ENCODE assay signal across 27 cellular contexts in the genomic region with DNA sequence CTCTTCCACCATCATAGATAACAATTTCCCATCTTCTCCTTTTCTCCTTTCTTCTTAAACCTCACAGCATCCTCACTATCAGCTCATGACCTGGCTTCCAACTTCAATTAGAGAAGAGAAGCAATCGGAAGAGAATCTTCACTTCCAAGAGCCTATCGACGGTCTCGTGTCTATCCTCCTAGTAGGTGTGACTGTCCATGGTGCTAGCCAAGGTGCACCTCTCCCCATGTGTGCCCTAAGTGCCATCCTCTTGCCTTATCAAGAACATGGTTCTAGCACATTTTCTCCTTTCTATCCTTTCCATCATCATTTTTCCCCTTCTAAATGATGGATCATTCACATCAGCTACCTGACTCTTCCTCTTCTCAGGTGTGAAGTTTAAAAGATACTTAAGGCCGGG.
"Had no signal": no experiment of that assay in that cellular context is flagged by ENCODE, and none has a peak within 500 bp of the region (broad histone marks: within the 10 kb centered on the region; RNA-seq: fewer than 3 reads in every experiment).

No MANE protein-coding gene starts in this region.

- H3K27ac ChIP-seq: left lung, lower lobe of right lung, pancreas, prostate gland, sigmoid colon, spleen, transverse colon, upper lobe of left lung, vagina had no signal

- H3K4me3 ChIP-seq: left lung, lower lobe of right lung, pancreas, prostate gland, sigmoid colon, spleen, transverse colon, upper lobe of left lung, vagina had no signal

- H3K27me3 ChIP-seq: left lung, pancreas, sigmoid colon, spleen, transverse colon, upper lobe of left lung, vagina had no signal

- FAIRE-seq: islet of Langerhans, kidney, pancreas, small intestine had no signal

- DNase-seq: hypothalamus; immature natural killer cell; kidney; left colon; left lung; lower lobe of right lung; mammary epithelial cell; mesenchymal stem cell; naive thymus-derived CD8-positive, alpha-beta T cell; nucleus accumbens; pancreas; posterior cingulate gyrus; retina; right cardiac atrium; sigmoid colon; small intestine; spleen; stimulated activated CD4-positive, alpha-beta T cell treated with anti-CD3 and anti-CD28 coated beads, Interleukin-4, amount 100 ng/mL, for 24 hours; stimulated activated naive CD4-positive, alpha-beta T cell; stimulated activated naive CD8-positive, alpha-beta T cell treated with anti-CD3 and anti-CD28 coated beads, Interleukin-15, amount 100 ng/mL, for 72 hours; substantia nigra; transverse colon; upper lobe of left lung had no signal

- H3K4me1 ChIP-seq: lower lobe of right lung, pancreas, prostate gland, vagina had no signal

- H3K9me3 ChIP-seq: left lung, lower lobe of right lung, pancreas, prostate gland, sigmoid colon, spleen, transverse colon, upper lobe of left lung, vagina had no signal

- ATAC-seq: left colon; left lung; lower lobe of right lung; naive thymus-derived CD8-positive, alpha-beta T cell; pancreas; right cardiac atrium; stimulated activated effector memory CD8-positive, alpha-beta T cell treated with anti-CD3 and anti-CD28 coated beads, Interleukin-12 subunit alpha, Interleukin-12 subunit beta, amount 100 ng/mL, for 72 hours; stimulated activated naive CD8-positive, alpha-beta T cell treated with anti-CD3 and anti-CD28 coated beads, Interleukin-15, amount 100 ng/mL, for 72 hours had no signal

- H3K36me3 ChIP-seq: left lung, lower lobe of right lung, pancreas, prostate gland, sigmoid colon, spleen, transverse colon, upper lobe of left lung, vagina had no signal
